ENCODE assay signal across 1 cellular context in the genomic region with DNA sequence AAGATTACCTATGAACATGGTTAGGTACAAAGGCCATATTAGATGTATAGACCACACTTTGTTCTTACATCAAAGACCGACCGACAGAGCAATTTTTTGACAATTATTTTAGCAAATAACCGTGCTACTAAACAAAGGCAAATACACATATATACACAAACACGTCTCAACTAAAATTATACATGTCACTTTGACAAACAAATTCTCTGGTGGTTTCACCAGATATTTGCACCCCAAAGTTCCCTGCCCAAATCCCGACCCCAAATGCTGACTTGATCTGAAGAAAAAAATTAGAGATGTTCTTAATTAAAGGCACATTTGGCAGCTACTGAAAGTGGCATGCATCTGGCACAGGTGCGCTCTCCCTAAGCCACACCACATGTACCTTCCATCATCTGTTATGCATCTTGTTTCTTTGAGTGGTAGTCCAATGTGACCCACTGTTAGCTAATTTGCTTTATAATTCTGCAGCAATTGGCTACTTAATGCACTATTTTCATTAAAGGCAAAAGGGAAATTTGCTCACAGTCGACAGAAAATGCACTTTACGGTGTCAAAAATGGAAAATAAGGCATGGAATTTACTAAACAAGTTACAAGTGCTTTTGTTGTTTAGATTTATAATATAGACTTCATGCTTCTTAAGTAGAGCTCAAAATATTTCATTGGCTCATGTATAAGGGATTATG.
TF ChIP-seq lines count a peak whose summit lies in the region.

No MANE protein-coding gene starts in this region.

TF ChIP-seq in HepG2, 621 proteins besides CTCF, POLR2A, EP300 and RAD21 (continued from another document and continues in another):
- TF ChIP-seq ZNF639 (CRISPR knock-in tag; conservative IDR thresholded peaks at IDR 0.05) (no peak), HNRNPK (IDR thresholded peaks at IDR 0.05; ENCODE audit: low read depth, low read length, poor library complexity, severe bottlenecking) (no peak), ZNF720 (CRISPR knock-in tag; IDR thresholded peaks at IDR 0.05) (no peak), ZNF552 (CRISPR knock-in tag; IDR thresholded peaks at IDR 0.05; ENCODE audit: borderline replicate concordance) (no peak), NFE2L1 (CRISPR knock-in tag; IDR thresholded peaks at IDR 0.05; ENCODE audit: borderline replicate concordance) (no peak), HNF1B (CRISPR knock-in tag; IDR thresholded peaks at IDR 0.05) (no peak), POLR2AphosphoS5 (IDR thresholded peaks at IDR 0.05; ENCODE audit: low read depth, low read length) (no peak; the same call in 1 of the 2 replicates), GLI4 (CRISPR knock-in tag; IDR thresholded peaks at IDR 0.05; ENCODE audit: borderline replicate concordance) (no peak), TEAD3 (CRISPR knock-in tag; optimal IDR thresholded peaks at IDR 0.05; ENCODE audit: borderline replicate concordance) (peak; percentile 51), NFRKB (IDR thresholded peaks at IDR 0.05) (no peak), ZNF878 (CRISPR knock-in tag; IDR thresholded peaks at IDR 0.05) (no peak), NFE2L2 (IDR thresholded peaks at IDR 0.05; ENCODE audit: low read length) (no peak), MLLT10 (CRISPR knock-in tag; IDR thresholded peaks at IDR 0.05) (no peak), TIGD3 (CRISPR knock-in tag; IDR thresholded peaks at IDR 0.05; ENCODE audit: borderline replicate concordance) (no peak), XRCC5 (optimal IDR thresholded peaks at IDR 0.05; ENCODE audit: low read length) (no peak), ZNF230 (CRISPR knock-in tag; IDR thresholded peaks at IDR 0.05) (no peak), TFDP1 (CRISPR knock-in tag; IDR thresholded peaks at IDR 0.05; ENCODE audit: borderline replicate concordance) (no peak), ZNF770 (CRISPR knock-in tag; IDR thresholded peaks at IDR 0.05) (no peak), ZNF660 (CRISPR knock-in tag; IDR thresholded peaks at IDR 0.05; ENCODE audit: borderline replicate concordance, low read depth) (no peak), SATB2 (CRISPR knock-in tag; IDR thresholded peaks at IDR 0.05) (0 out of 2 replicates have a peak, but pooled peaks have one; percentile 54), PHF8 (CRISPR knock-in tag; IDR thresholded peaks at IDR 0.05) (no peak), TBP (CRISPR knock-in tag; IDR thresholded peaks at IDR 0.05) (no peak), ZNF678 (CRISPR knock-in tag; IDR thresholded peaks at IDR 0.05) (no peak), IRF2 (CRISPR knock-in tag; IDR thresholded peaks at IDR 0.05) (no peak), KLF11 (CRISPR knock-in tag; IDR thresholded peaks at IDR 0.05) (no peak), ZHX2 (IDR thresholded peaks at IDR 0.05; ENCODE audit: low read depth) (no peak), ZHX2 (CRISPR knock-in tag; IDR thresholded peaks at IDR 0.05; ENCODE audit: borderline replicate concordance) (peak; percentile 72; the same call in 1 of the 2 replicates), ATF1 (CRISPR knock-in tag; IDR thresholded peaks at IDR 0.05) (no peak), EZH2 (conservative IDR thresholded peaks at IDR 0.05; ENCODE audit: low read depth, low read length) (no peak), DDIT3 (CRISPR knock-in tag; IDR thresholded peaks at IDR 0.05) (no peak), ZNF136 (CRISPR knock-in tag; IDR thresholded peaks at IDR 0.05; ENCODE audit: low read depth) (no peak)
- TF ChIP-seq, protein P1, sequence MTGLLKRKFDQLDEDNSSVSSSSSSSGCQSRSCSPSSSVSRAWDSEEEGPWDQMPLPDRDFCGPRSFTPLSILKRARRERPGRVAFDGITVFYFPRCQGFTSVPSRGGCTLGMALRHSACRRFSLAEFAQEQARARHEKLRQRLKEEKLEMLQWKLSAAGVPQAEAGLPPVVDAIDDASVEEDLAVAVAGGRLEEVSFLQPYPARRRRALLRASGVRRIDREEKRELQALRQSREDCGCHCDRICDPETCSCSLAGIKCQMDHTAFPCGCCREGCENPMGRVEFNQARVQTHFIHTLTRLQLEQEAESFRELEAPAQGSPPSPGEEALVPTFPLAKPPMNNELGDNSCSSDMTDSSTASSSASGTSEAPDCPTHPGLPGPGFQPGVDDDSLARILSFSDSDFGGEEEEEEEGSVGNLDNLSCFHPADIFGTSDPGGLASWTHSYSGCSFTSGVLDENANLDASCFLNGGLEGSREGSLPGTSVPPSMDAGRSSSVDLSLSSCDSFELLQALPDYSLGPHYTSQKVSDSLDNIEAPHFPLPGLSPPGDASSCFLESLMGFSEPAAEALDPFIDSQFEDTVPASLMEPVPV (CRISPR knock-in tag; IDR thresholded peaks at IDR 0.05): 0 out of 2 replicates have a peak, but pooled peaks have one; percentile 35
- TF ChIP-seq, protein P2, sequence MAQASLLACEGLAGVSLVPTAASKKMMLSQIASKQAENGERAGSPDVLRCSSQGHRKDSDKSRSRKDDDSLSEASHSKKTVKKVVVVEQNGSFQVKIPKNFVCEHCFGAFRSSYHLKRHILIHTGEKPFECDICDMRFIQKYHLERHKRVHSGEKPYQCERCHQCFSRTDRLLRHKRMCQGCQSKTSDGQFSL (CRISPR knock-in tag; IDR thresholded peaks at IDR 0.05): no peak
- TF ChIP-seq, protein P3, sequence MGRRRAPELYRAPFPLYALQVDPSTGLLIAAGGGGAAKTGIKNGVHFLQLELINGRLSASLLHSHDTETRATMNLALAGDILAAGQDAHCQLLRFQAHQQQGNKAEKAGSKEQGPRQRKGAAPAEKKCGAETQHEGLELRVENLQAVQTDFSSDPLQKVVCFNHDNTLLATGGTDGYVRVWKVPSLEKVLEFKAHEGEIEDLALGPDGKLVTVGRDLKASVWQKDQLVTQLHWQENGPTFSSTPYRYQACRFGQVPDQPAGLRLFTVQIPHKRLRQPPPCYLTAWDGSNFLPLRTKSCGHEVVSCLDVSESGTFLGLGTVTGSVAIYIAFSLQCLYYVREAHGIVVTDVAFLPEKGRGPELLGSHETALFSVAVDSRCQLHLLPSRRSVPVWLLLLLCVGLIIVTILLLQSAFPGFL (CRISPR knock-in tag; IDR thresholded peaks at IDR 0.05): no peak
- TF ChIP-seq, protein P4, sequence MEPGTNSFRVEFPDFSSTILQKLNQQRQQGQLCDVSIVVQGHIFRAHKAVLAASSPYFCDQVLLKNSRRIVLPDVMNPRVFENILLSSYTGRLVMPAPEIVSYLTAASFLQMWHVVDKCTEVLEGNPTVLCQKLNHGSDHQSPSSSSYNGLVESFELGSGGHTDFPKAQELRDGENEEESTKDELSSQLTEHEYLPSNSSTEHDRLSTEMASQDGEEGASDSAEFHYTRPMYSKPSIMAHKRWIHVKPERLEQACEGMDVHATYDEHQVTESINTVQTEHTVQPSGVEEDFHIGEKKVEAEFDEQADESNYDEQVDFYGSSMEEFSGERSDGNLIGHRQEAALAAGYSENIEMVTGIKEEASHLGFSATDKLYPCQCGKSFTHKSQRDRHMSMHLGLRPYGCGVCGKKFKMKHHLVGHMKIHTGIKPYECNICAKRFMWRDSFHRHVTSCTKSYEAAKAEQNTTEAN (CRISPR knock-in tag; conservative IDR thresholded peaks at IDR 0.05): peak; percentile 75; the same call in 1 of the 2 replicates
- TF ChIP-seq, protein P5, sequence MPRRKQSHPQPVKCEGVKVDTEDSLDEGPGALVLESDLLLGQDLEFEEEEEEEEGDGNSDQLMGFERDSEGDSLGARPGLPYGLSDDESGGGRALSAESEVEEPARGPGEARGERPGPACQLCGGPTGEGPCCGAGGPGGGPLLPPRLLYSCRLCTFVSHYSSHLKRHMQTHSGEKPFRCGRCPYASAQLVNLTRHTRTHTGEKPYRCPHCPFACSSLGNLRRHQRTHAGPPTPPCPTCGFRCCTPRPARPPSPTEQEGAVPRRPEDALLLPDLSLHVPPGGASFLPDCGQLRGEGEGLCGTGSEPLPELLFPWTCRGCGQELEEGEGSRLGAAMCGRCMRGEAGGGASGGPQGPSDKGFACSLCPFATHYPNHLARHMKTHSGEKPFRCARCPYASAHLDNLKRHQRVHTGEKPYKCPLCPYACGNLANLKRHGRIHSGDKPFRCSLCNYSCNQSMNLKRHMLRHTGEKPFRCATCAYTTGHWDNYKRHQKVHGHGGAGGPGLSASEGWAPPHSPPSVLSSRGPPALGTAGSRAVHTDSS (CRISPR knock-in tag; conservative IDR thresholded peaks at IDR 0.05): no peak
